In the genomic region with DNA sequence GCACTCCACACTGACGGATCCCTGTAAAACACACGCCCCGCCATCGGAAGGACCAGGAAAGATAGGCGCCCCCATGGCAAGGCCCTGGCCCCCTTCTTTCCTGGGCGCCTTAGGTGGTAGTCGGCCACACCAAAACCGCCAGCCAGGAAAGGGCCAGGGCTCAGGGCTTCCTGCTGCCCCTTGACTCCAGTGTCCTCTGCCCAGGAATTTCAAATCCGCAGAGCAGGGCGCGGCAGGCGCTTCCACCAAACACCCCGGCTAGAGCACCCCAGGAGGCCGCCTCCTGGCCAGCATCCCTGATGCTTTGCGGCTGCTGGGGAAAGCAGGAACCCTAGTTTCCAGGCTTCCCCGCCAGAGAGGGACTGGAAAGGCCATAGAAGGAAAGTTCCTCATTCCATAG, we compare ENCODE assay signal across 22 cellular contexts.
"Had no signal": no experiment of that assay in that cellular context is flagged by ENCODE, and none has a peak within 500 bp of the region (broad histone marks: within the 10 kb centered on the region; RNA-seq: fewer than 3 reads in every experiment).

No MANE protein-coding gene starts in this region.

- H3K4me1 Mint-ChIP-seq: nephron progenitor cell had no signal

- H3K27me3 ChIP-seq: cardiac muscle cell had no signal

- DNase-seq: activated CD4-positive, alpha-beta T cell treated with anti-CD3 and anti-CD28 coated beads, Interleukin-2, amount 50 U/mL, for 1 hour; activated CD8-positive, alpha-beta T cell treated with anti-CD3 and anti-CD28 coated beads, Interleukin-2, amount 10 ng/mL, durations not matched to agents 7 days and 5 days; activated gamma-delta T cell; activated naive CD4-positive, alpha-beta T cell treated with anti-CD3 and anti-CD28 coated beads, Interleukin-2, amount 50 U/mL, for 16 hours; activated naive CD8-positive, alpha-beta T cell treated with anti-CD3 and anti-CD28 coated beads, Interleukin-2, amount 50 U/mL, for 24 hours; cortex of kidney; erythroblast; foreskin fibroblast; mesendoderm; nephron progenitor cell; psoas muscle; stimulated activated CD4-positive, alpha-beta T cell treated with anti-CD3 and anti-CD28 coated beads, Interleukin-12 subunit alpha, Interleukin-12 subunit beta, amount 100 ng/mL, for 4 hours; SW 1271; T-helper 2 cell; trophoblast cell had no signal

- H3K4me3 Mint-ChIP-seq: activated CD8-positive, alpha-beta T cell treated with anti-CD3 and anti-CD28 coated beads, Interleukin-2, amount 10 ng/mL, durations not matched to agents 7 days and 5 days; activated naive CD8-positive, alpha-beta T cell treated with anti-CD3 and anti-CD28 coated beads, Interleukin-2, amount 50 U/mL, for 24 hours; activated T-helper 1 cell treated with anti-CD3 and anti-CD28 coated beads, Interleukin-12 subunit alpha, Interleukin-12 subunit beta, Interleukin-2, Interleukin-4 antibody, amounts not matched to agents 30 ng/mL and 10 ng/mL and 1 ng/mL, durations not matched to agents 14 hours and 24 hours and 36 hours; nephron progenitor cell; stimulated activated naive CD8-positive, alpha-beta T cell treated with anti-CD3 and anti-CD28 coated beads, Interleukin-15, Interleukin-2, amounts not matched to agents 100 ng/mL and 50 ng/mL, for 24 hours had no signal

- H3K4me3 ChIP-seq: cardiac muscle cell, mucosa of descending colon, pancreas, psoas muscle had no signal

- H3K27ac ChIP-seq: cardiac muscle cell, pancreas, psoas muscle had no signal

- ATAC-seq: activated CD4-positive, CD25-positive, alpha-beta regulatory T cell treated with anti-CD3 and anti-CD28 coated beads, Interleukin-2, amount 50 U/mL, for 24 hours; activated CD8-positive, alpha-beta T cell treated with anti-CD3 and anti-CD28 coated beads, Interleukin-2, amount 10 ng/mL, durations not matched to agents 7 days and 5 days; activated naive CD8-positive, alpha-beta T cell treated with anti-CD3 and anti-CD28 coated beads, Interleukin-2, amount 50 U/mL, for 24 hours; mucosa of descending colon; pancreas; psoas muscle; right cardiac atrium had no signal

- H3K4me1 ChIP-seq: pancreas, psoas muscle had no signal

- H3K9me3 ChIP-seq: pancreas, psoas muscle had no signal

- H3K36me3 ChIP-seq: cardiac muscle cell, pancreas had no signal

- H3K27ac Mint-ChIP-seq: activated CD8-positive, alpha-beta T cell treated with anti-CD3 and anti-CD28 coated beads, Interleukin-2, amount 10 ng/mL, durations not matched to agents 7 days and 5 days; activated naive CD8-positive, alpha-beta T cell treated with anti-CD3 and anti-CD28 coated beads, Interleukin-2, amount 50 U/mL, for 24 hours; activated T-helper 1 cell treated with anti-CD3 and anti-CD28 coated beads, Interleukin-12 subunit alpha, Interleukin-12 subunit beta, Interleukin-2, Interleukin-4 antibody, amounts not matched to agents 30 ng/mL and 10 ng/mL and 1 ng/mL, durations not matched to agents 14 hours and 24 hours and 36 hours; nephron progenitor cell; stimulated activated naive CD8-positive, alpha-beta T cell treated with anti-CD3 and anti-CD28 coated beads, Interleukin-15, Interleukin-2, amounts not matched to agents 100 ng/mL and 50 ng/mL, for 24 hours had no signal
